Comparison of ENCODE assay signal across 12 cellular contexts in the genomic region with DNA sequence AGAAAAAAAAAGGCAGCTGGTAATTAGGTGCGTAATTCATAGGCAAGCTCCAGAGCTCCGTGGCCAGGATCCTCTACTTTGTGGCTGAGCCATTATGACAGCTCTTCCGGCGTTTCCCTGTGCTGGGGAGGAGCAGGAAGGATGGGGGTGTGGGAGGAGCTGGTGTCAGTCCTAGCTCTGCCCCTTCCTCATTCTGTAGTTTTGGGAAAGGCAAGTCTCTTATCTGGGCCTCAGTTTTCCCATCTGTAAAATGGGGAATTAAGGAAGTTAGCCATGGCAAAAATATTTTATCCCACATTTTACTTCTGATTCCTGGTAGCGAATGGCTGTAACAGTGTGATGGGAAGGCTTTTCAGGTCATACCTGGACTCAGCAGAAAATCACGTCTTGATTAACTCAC.
"Had no signal": no experiment of that assay in that cellular context is flagged by ENCODE, and none has a peak within 500 bp of the region (broad histone marks: within the 10 kb centered on the region; RNA-seq: fewer than 3 reads in every experiment).

No MANE protein-coding gene starts in this region.

- H3K9me3 Mint-ChIP-seq: activated CD4-positive, alpha-beta T cell treated with anti-CD3 and anti-CD28 coated beads, Interleukin-2, amount 10 ng/mL, durations not matched to agents 7 days and 5 days; activated naive CD4-positive, alpha-beta T cell treated with anti-CD3 and anti-CD28 coated beads, Interleukin-2, amount 50 U/mL, for 24 hours had no signal

- H3K27ac ChIP-seq: colonic mucosa, gastrocnemius medialis, pancreas, thyroid gland, uterus had no signal

- H3K4me1 ChIP-seq: colonic mucosa, gastrocnemius medialis, pancreas, thyroid gland, uterus had no signal

- H3K27me3 ChIP-seq: colonic mucosa, gastrocnemius medialis, pancreas, thyroid gland, uterus had no signal

- H3K4me3 Mint-ChIP-seq: activated CD4-positive, alpha-beta T cell treated with anti-CD3 and anti-CD28 coated beads, Interleukin-2, amount 10 ng/mL, durations not matched to agents 7 days and 5 days; activated naive CD4-positive, alpha-beta T cell treated with anti-CD3 and anti-CD28 coated beads, Interleukin-2, amount 50 U/mL, for 24 hours; neural crest cell had no signal

- H3K4me1 Mint-ChIP-seq: activated CD4-positive, alpha-beta T cell treated with anti-CD3 and anti-CD28 coated beads, Interleukin-2, amount 10 ng/mL, durations not matched to agents 7 days and 5 days; activated naive CD4-positive, alpha-beta T cell treated with anti-CD3 and anti-CD28 coated beads, Interleukin-2, amount 50 U/mL, for 24 hours had no signal

- H3K36me3 ChIP-seq: colonic mucosa, gastrocnemius medialis, pancreas, thyroid gland, uterus had no signal

- DNase-seq: activated CD4-positive, alpha-beta T cell treated with anti-CD3 and anti-CD28 coated beads, Interleukin-2, amount 10 ng/mL, durations not matched to agents 7 days and 5 days; activated CD4-positive, CD25-positive, alpha-beta regulatory T cell; activated T-cell treated with anti-CD3 and anti-CD28 coated beads for 4 hours; colonic mucosa; gastrocnemius medialis; hippocampal formation; pancreas; stimulated activated CD4-positive, alpha-beta T cell treated with anti-CD3 and anti-CD28 coated beads, Interleukin-4, amount 100 ng/mL, for 4 hours; thyroid gland; uterus had no signal

- H3K36me3 Mint-ChIP-seq: activated naive CD4-positive, alpha-beta T cell treated with anti-CD3 and anti-CD28 coated beads, Interleukin-2, amount 50 U/mL, for 24 hours had no signal

- H3K27me3 Mint-ChIP-seq: activated CD4-positive, alpha-beta T cell treated with anti-CD3 and anti-CD28 coated beads, Interleukin-2, amount 10 ng/mL, durations not matched to agents 7 days and 5 days had no signal

- H3K9me3 ChIP-seq: colonic mucosa, gastrocnemius medialis, pancreas, thyroid gland, uterus had no signal

- H3K4me3 ChIP-seq: colonic mucosa, gastrocnemius medialis, pancreas, thyroid gland, uterus had no signal

- H3K27ac Mint-ChIP-seq: activated CD4-positive, alpha-beta T cell treated with anti-CD3 and anti-CD28 coated beads, Interleukin-2, amount 10 ng/mL, durations not matched to agents 7 days and 5 days; activated naive CD4-positive, alpha-beta T cell treated with anti-CD3 and anti-CD28 coated beads, Interleukin-2, amount 50 U/mL, for 24 hours had no signal
